23 cellular contexts compared by ENCODE assay signal in the genomic region with DNA sequence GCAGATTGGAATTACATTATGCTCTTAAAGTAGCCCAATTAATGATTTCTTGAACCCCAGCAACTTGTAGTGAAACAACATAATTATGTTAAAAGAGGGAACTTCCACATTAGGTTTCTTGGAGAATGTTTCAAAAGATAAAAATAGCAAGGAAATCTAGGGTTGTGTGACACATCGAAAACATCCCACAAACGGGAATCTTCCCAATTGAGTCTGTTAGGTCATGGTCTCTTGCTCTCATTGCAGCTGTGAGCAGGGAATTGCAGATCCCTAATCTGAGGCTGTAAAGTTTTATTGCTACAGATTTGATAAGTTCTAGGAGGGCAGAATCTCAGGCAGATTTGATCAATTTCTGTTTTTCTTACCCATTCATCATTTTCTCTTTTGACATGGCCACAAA. TPM values are rescaled to one million over a fixed set of nuclear protein-coding genes. Genes with fewer than 3 reads are reported as not detected.
DNase-seq lines count a peak whose midpoint lies in the region; ATAC-seq and TF ChIP-seq lines count a peak whose summit lies in the region.
"Had no signal": no experiment of that assay in that cellular context is flagged by ENCODE, and none has a peak within 500 bp of the region (broad histone marks: within the 10 kb centered on the region; RNA-seq: fewer than 3 reads in every experiment).

No MANE protein-coding gene starts in this region.

- peaks cover 14% of the 10 kb centered on the region for H3K4me1 Mint-ChIP-seq in glutamatergic neuron (ENCODE audit: low read depth, unreplicated experiment)
- H3K4me1 Mint-ChIP-seq in stimulated activated naive B cell treated with anti-CD40 and anti-IgM and Interleukin-4, amounts not matched to agents 10 μg/mL and 1 μg/mL and 100 μg/mL, for 72 hours, result peaks cover 26 to 27% of the 10 kb centered on the region in 2 donors
- H3K4me1 Mint-ChIP-seq: CD4-positive, CD25-positive, alpha-beta regulatory T cell had no signal

- DNase-seq in ELR (ENCODE audit: low read depth) (peak; percentile 31), MV-4-11 (lab: John Stamatoyannopoulos, UW) (peak; percentile 46), glutamatergic neuron (no peak), SKM-1 (lab: John Stamatoyannopoulos, UW; ENCODE audit: unreplicated experiment) (no peak)
- no peak for DNase-seq in stimulated activated naive B cell treated with anti-CD40 and anti-IgM and Interleukin-4, amounts not matched to agents 10 μg/mL and 1 μg/mL and 100 μg/mL, for 72 hours
- DNase-seq: activated CD4-positive, CD25-positive, alpha-beta regulatory T cell treated with anti-CD3 and anti-CD28 coated beads, Interleukin-2, amount 50 U/mL, for 72 hours; CD4-positive, CD25-positive, alpha-beta regulatory T cell; DMS53; dorsolateral prefrontal cortex; head of caudate nucleus; NCI-H526 treated with DMSO at 0.1 percent for 48 hours; OCI-M1; pancreas; SJCRH30; stimulated activated CD4-positive, alpha-beta T cell treated with anti-CD3 and anti-CD28 coated beads, Interleukin-4, amount 100 ng/mL, for 4 hours had no signal

- TF ChIP-seq CTCF in glutamatergic neuron (IDR thresholded peaks at IDR 0.05; ENCODE audit: partially characterized antibody, unreplicated experiment), result no peak

- H3K9me3 Mint-ChIP-seq in glutamatergic neuron (ENCODE audit: unreplicated experiment), result peaks cover 3% of the 10 kb centered on the region
- H3K9me3 Mint-ChIP-seq in stimulated activated naive B cell treated with anti-CD40 and anti-IgM and Interleukin-4, amounts not matched to agents 10 μg/mL and 1 μg/mL and 100 μg/mL, for 72 hours, result no peaks in the 10 kb centered on the region
- H3K9me3 Mint-ChIP-seq: activated T-helper 2 cell treated with anti-CD3 and anti-CD28 coated beads, Interferon-gamma antibody, Interleukin-2, Interleukin-4, amounts not matched to agents 10 μg/mL and 5 μg/mL and 100 μg/mL, durations not matched to agents 14 hours and 24 hours and 36 hours; CD4-positive, CD25-positive, alpha-beta regulatory T cell had no signal

- peaks cover 4% of the 10 kb centered on the region for H3K36me3 Mint-ChIP-seq in glutamatergic neuron (ENCODE audit: unreplicated experiment)
- H3K36me3 Mint-ChIP-seq in stimulated activated naive B cell treated with anti-CD40 and anti-IgM and Interleukin-4, amounts not matched to agents 10 μg/mL and 1 μg/mL and 100 μg/mL, for 72 hours, result no peaks in the 10 kb centered on the region
- H3K36me3 Mint-ChIP-seq: CD4-positive, CD25-positive, alpha-beta regulatory T cell had no signal

- H3K27ac Mint-ChIP-seq in glutamatergic neuron (ENCODE audit: unreplicated experiment), result no peak overlapping the region
- H3K27ac Mint-ChIP-seq in stimulated activated naive B cell treated with anti-CD40 and anti-IgM and Interleukin-4, amounts not matched to agents 10 μg/mL and 1 μg/mL and 100 μg/mL, for 72 hours, result peak overlapping the region; percentile 91
- H3K27ac Mint-ChIP-seq: activated T-helper 2 cell treated with anti-CD3 and anti-CD28 coated beads, Interferon-gamma antibody, Interleukin-2, Interleukin-4, amounts not matched to agents 10 μg/mL and 5 μg/mL and 100 μg/mL, durations not matched to agents 14 hours and 24 hours and 36 hours had no signal

- peak overlapping the region; percentile 18 for H3K4me3 Mint-ChIP-seq in glutamatergic neuron (ENCODE audit: unreplicated experiment)
- no peak overlapping the region for H3K4me3 Mint-ChIP-seq in stimulated activated naive B cell treated with anti-CD40 and anti-IgM and Interleukin-4, amounts not matched to agents 10 μg/mL and 1 μg/mL and 100 μg/mL, for 72 hours
- H3K4me3 Mint-ChIP-seq: CD4-positive, CD25-positive, alpha-beta regulatory T cell had no signal

- peaks cover 1% of the 10 kb centered on the region for H3K27me3 Mint-ChIP-seq in glutamatergic neuron (ENCODE audit: unreplicated experiment)
- peaks cover 21 to 23% of the 10 kb centered on the region in 2 donors for H3K27me3 Mint-ChIP-seq in stimulated activated naive B cell treated with anti-CD40 and anti-IgM and Interleukin-4, amounts not matched to agents 10 μg/mL and 1 μg/mL and 100 μg/mL, for 72 hours

- ATAC-seq in stimulated activated naive B cell treated with anti-CD40 and anti-IgM and Interleukin-4, amounts not matched to agents 10 μg/mL and 1 μg/mL and 100 μg/mL, for 72 hours (replicated peaks), result no peak
- ATAC-seq in GM21360 (IDR thresholded peaks at IDR 0.05; ENCODE audit: unreplicated experiment), result no peak
- ATAC-seq in HG03378 (IDR thresholded peaks at IDR 0.05; ENCODE audit: unreplicated experiment), result no peak

RNA-seq across cellular contexts. Expression of gene LPO, which starts 6.7 kb away (rescaled TPM):
- not detected for total RNA-seq in glutamatergic neuron (ENCODE audit: unreplicated experiment)
- total RNA-seq: activated T-helper 2 cell treated with anti-CD3 and anti-CD28 coated beads, Interferon-gamma antibody, Interleukin-2, Interleukin-4, amounts not matched to agents 10 μg/mL and 5 μg/mL and 100 μg/mL, durations not matched to agents 14 hours and 24 hours and 36 hours; cardiac muscle cell; epithelial cell of proximal tubule; pancreas; SJCRH30; T-helper 2 cell treated with Interferon-gamma antibody and Interleukin-4, amounts not matched to agents 100 ng/mL and 5 ng/mL, for 36 hours had no signal

RNA-seq across cellular contexts. Expression of gene MKS1, which starts 12.6 kb away (rescaled TPM):
- 41.8 TPM for total RNA-seq in glutamatergic neuron (ENCODE audit: unreplicated experiment)

RNA-seq across cellular contexts. Expression of gene EPX, which starts 39.1 kb away (rescaled TPM):
- not detected for total RNA-seq in glutamatergic neuron (ENCODE audit: unreplicated experiment)
- total RNA-seq: activated T-helper 2 cell treated with anti-CD3 and anti-CD28 coated beads, Interferon-gamma antibody, Interleukin-2, Interleukin-4, amounts not matched to agents 10 μg/mL and 5 μg/mL and 100 μg/mL, durations not matched to agents 14 hours and 24 hours and 36 hours; cardiac muscle cell; CD4-positive, CD25-positive, alpha-beta regulatory T cell; dorsolateral prefrontal cortex; epithelial cell of proximal tubule; lower leg skin; pancreas; SJCRH30; T-helper 2 cell treated with Interferon-gamma antibody and Interleukin-4, amounts not matched to agents 100 ng/mL and 5 ng/mL, for 36 hours had no signal

RNA-seq across cellular contexts. Expression of gene MPO, which starts 49.1 kb away (rescaled TPM):
- total RNA-seq in glutamatergic neuron (ENCODE audit: unreplicated experiment), result not detected
- total RNA-seq: activated T-helper 2 cell treated with anti-CD3 and anti-CD28 coated beads, Interferon-gamma antibody, Interleukin-2, Interleukin-4, amounts not matched to agents 10 μg/mL and 5 μg/mL and 100 μg/mL, durations not matched to agents 14 hours and 24 hours and 36 hours; cardiac muscle cell; CD4-positive, CD25-positive, alpha-beta regulatory T cell; epithelial cell of proximal tubule; suprapubic skin; T-helper 2 cell treated with Interferon-gamma antibody and Interleukin-4, amounts not matched to agents 100 ng/mL and 5 ng/mL, for 36 hours had no signal

Comparison
In these comparisons a context has a peak if more than half of its experiments do, and no peak if none do; other contexts are left out.
1. DNase-seq: peak in ELR (single experiment) and MV-4-11 (single experiment); none in glutamatergic neuron (single experiment), stimulated activated naive B cell treated with anti-CD40 and anti-IgM and Interleukin-4, amounts not matched to agents 10 μg/mL and 1 μg/mL and 100 μg/mL, for 72 hours (single experiment) and SKM-1 (single experiment).